12 cellular contexts compared by ENCODE assay signal in the genomic region with DNA sequence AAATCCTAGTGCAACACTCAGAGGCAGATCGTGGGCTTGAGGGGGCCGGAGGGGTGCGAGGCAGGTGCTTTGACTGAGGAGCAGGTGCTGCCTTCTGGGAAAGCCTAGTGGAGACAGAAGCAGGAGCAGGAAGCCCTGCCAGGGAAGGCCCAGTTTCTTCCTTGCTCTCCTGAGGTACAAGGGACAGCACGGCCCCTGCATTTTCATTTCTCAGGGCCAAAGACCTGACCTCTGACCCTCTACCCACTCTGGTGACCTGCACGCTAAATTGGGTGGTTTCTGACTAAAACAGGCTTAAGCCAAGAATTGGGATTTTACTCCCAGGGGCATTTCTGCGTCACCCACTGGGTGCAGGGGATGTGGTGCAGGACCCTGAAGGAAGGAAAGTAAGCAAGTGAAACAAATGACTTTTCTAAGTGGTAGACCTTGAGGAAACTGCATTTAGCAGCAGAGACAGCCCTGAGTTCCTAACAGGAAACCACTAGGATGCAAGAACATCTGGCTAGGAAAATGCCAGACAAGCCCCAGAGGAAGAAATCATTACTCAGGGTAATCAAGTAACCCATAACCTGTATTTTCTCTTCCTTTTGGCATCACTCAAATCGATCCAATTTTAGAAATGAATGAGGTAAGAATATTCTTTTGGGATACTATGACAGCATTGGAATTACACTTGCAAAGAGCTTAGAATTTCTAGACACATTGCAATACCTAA.
DNase-seq lines count a peak whose midpoint lies in the region; ATAC-seq and TF ChIP-seq lines count a peak whose summit lies in the region.
"Had no signal": no experiment of that assay in that cellular context is flagged by ENCODE, and none has a peak within 500 bp of the region (broad histone marks: within the 10 kb centered on the region; RNA-seq: fewer than 3 reads in every experiment).

No MANE protein-coding gene starts in this region.

- H3K4me3 Mint-ChIP-seq in endothelial cell (ENCODE audit: unreplicated experiment) = no peak overlapping the region
- no peak overlapping the region for H3K4me3 Mint-ChIP-seq in activated T-helper 17 cell treated with anti-CD3 and anti-CD28 coated beads, Interleukin-2, amount 50 U/mL, for 72 hours
- H3K4me3 Mint-ChIP-seq: activated CD4-positive, alpha-beta T cell treated with anti-CD3 and anti-CD28 coated beads for 36 hours had no signal

- H3K4me1 Mint-ChIP-seq in endothelial cell (ENCODE audit: unreplicated experiment) = peaks cover 49% of the 10 kb centered on the region
- H3K4me1 Mint-ChIP-seq in activated T-helper 17 cell treated with anti-CD3 and anti-CD28 coated beads, Interleukin-2, amount 50 U/mL, for 72 hours = peaks cover 26% of the 10 kb centered on the region

- peaks cover 25% of the 10 kb centered on the region for H3K4me1 ChIP-seq in BLaER1
- H3K4me1 ChIP-seq in psoas muscle = peaks cover 37% of the 10 kb centered on the region

- H3K27ac ChIP-seq in BLaER1 = peak overlapping the region; percentile 57
- peak overlapping the region; percentile 67 for H3K27ac ChIP-seq in psoas muscle
- H3K27ac ChIP-seq: cardiac muscle cell had no signal

- H3K36me3 ChIP-seq in BLaER1 = no peaks in the 10 kb centered on the region
- H3K36me3 ChIP-seq in psoas muscle (ENCODE audit: insufficient read depth in 1 of 2, low read depth in 1 of 2) = no peaks in the 10 kb centered on the region
- H3K36me3 ChIP-seq: BE2C, cardiac muscle cell had no signal

- DNase-seq in LHCN-M2 (ENCODE audit: low read depth) (peak; percentile 47), endothelial cell (ENCODE audit: low spot score) (no peak), psoas muscle (no peak), DMS 273 treated with DMSO at 0.1 percent for 48 hours (lab: John Stamatoyannopoulos, UW) (no peak), SW 1271 (lab: John Stamatoyannopoulos, UW) (no peak)
- DNase-seq: activated CD4-positive, alpha-beta T cell treated with anti-CD3 and anti-CD28 coated beads for 36 hours; BE2C; stimulated activated CD4-positive, alpha-beta T cell treated with anti-CD3 and anti-CD28 coated beads, Interleukin-15, amount 100 ng/mL, for 24 hours had no signal

- peak overlapping the region; percentile 57 for H3K9ac ChIP-seq in BLaER1

- WGBS in psoas muscle, 3 donors = 53 to 68% (median 60%) methylated on average over 7 of the region's 7 CpGs

- H3K4me3 ChIP-seq in BLaER1 (no peak overlapping the region), psoas muscle (no peak overlapping the region)
- H3K4me3 ChIP-seq: cardiac muscle cell had no signal

- peak overlapping the region; percentile 72 for H3K27ac Mint-ChIP-seq in endothelial cell (ENCODE audit: unreplicated experiment)
- H3K27ac Mint-ChIP-seq in activated T-helper 17 cell treated with anti-CD3 and anti-CD28 coated beads, Interleukin-2, amount 50 U/mL, for 72 hours = no peak overlapping the region
- H3K27ac Mint-ChIP-seq: activated CD4-positive, alpha-beta T cell treated with anti-CD3 and anti-CD28 coated beads for 36 hours had no signal

- H3K27me3 Mint-ChIP-seq in endothelial cell (ENCODE audit: unreplicated experiment) = peaks cover 8% of the 10 kb centered on the region
- no peaks in the 10 kb centered on the region for H3K27me3 Mint-ChIP-seq in activated T-helper 17 cell treated with anti-CD3 and anti-CD28 coated beads, Interleukin-2, amount 50 U/mL, for 72 hours

- H3K9me3 Mint-ChIP-seq in endothelial cell (ENCODE audit: unreplicated experiment) = no peaks in the 10 kb centered on the region
- peaks cover 4% of the 10 kb centered on the region for H3K9me3 Mint-ChIP-seq in activated T-helper 17 cell treated with anti-CD3 and anti-CD28 coated beads, Interleukin-2, amount 50 U/mL, for 72 hours

- H4K20me1 ChIP-seq in BLaER1 = no peaks in the 10 kb centered on the region

- no peaks in the 10 kb centered on the region for H3K9me3 ChIP-seq in BLaER1
- H3K9me3 ChIP-seq in psoas muscle = no peaks in the 10 kb centered on the region
- H3K9me3 ChIP-seq: BE2C had no signal

- intact Hi-C loops in psoas muscle (cut with DNase I) = no loop called here

- ATAC-seq in psoas muscle (peak; percentile 60 to 82 (median 66)), HG02885 (IDR thresholded peaks at IDR 0.05; ENCODE audit: poor library complexity, unreplicated experiment) (no peak)
- ATAC-seq in activated T-helper 17 cell treated with anti-CD3 and anti-CD28 coated beads, Interleukin-2, amount 50 U/mL, for 72 hours (replicated peaks) = no peak
- ATAC-seq: activated CD4-positive, alpha-beta T cell treated with anti-CD3 and anti-CD28 coated beads for 36 hours had no signal

- TF ChIP-seq CTCF in endothelial cell (IDR thresholded peaks at IDR 0.05; ENCODE audit: unreplicated experiment) = no peak
- TF ChIP-seq CTCF in psoas muscle (IDR thresholded peaks at IDR 0.05) = no peak

- H3K27me3 ChIP-seq in BLaER1 = no peaks in the 10 kb centered on the region
- H3K27me3 ChIP-seq in psoas muscle (ENCODE audit: insufficient read depth in 3 of 3, low read length in 2 of 3) = no peaks in the 10 kb centered on the region
- H3K27me3 ChIP-seq: BE2C, cardiac muscle cell had no signal

- no peaks in the 10 kb centered on the region for H3K36me3 Mint-ChIP-seq in endothelial cell (ENCODE audit: low read depth, unreplicated experiment)
- no peaks in the 10 kb centered on the region for H3K36me3 Mint-ChIP-seq in activated T-helper 17 cell treated with anti-CD3 and anti-CD28 coated beads, Interleukin-2, amount 50 U/mL, for 72 hours (ENCODE audit: low read depth)

- peak overlapping the region; percentile 79 for H3K4me2 ChIP-seq in BLaER1

Comparison
In these comparisons a context has a peak if more than half of its experiments do, and no peak if none do; other contexts are left out.
1. ATAC-seq: peak in psoas muscle (4 of 4); none in activated T-helper 17 cell treated with anti-CD3 and anti-CD28 coated beads, Interleukin-2, amount 50 U/mL, for 72 hours (single experiment) and HG02885 (single experiment).